In the genomic region with DNA sequence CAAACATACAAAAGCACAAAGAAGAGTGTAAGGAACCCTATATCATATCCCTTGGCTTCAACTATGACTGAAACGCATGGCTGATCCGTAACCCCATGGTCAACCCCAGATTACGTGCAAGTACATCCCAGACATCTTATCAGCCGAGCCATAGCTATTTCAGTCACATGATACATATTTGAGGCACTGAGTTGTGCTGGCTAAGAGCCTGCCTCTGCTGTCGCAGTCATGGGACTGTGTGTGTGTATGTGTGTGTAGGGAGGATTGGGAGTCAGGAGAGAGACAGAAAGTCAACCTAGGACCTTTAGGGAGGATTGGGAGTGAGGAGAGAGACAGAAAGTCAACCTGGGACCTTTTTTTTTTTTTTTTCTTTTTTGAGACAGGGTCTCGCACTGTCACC, we compare ENCODE assay signal across 15 cellular contexts. TPM values are rescaled to one million over a fixed set of nuclear protein-coding genes. Genes with fewer than 3 reads are reported as not detected.
DNase-seq lines count a peak whose midpoint lies in the region; ATAC-seq and TF ChIP-seq lines count a peak whose summit lies in the region.
"Had no signal": no experiment of that assay in that cellular context is flagged by ENCODE, and none has a peak within 500 bp of the region (broad histone marks: within the 10 kb centered on the region; RNA-seq: fewer than 3 reads in every experiment).

No MANE protein-coding gene starts in this region.

- H3K27me3 Mint-ChIP-seq in activated naive CD8-positive, alpha-beta T cell treated with anti-CD3 and anti-CD28 coated beads, Interleukin-2, amount 50 U/mL, for 24 hours: no peaks in the 10 kb centered on the region
- H3K27me3 Mint-ChIP-seq: activated CD8-positive, alpha-beta T cell treated with anti-CD3 and anti-CD28 coated beads for 36 hours had no signal

- no peak overlapping the region for H3K4me2 ChIP-seq in osteoblast (ENCODE audit: insufficient read depth, low read length)
- H3K4me2 ChIP-seq: KMS-11 had no signal

- ATAC-seq in activated naive CD8-positive, alpha-beta T cell treated with anti-CD3 and anti-CD28 coated beads, Interleukin-2, amount 50 U/mL, for 24 hours: no peak
- peak; percentile 77 to 79 for ATAC-seq in left cardiac atrium
- no peak for ATAC-seq in GM18498 (IDR thresholded peaks at IDR 0.05; ENCODE audit: unreplicated experiment)
- ATAC-seq: activated CD8-positive, alpha-beta T cell treated with anti-CD3 and anti-CD28 coated beads for 36 hours; foreskin keratinocyte had no signal

- H3K4me1 Mint-ChIP-seq in activated naive CD8-positive, alpha-beta T cell treated with anti-CD3 and anti-CD28 coated beads, Interleukin-2, amount 50 U/mL, for 24 hours: peaks cover 30% of the 10 kb centered on the region

- H3K36me3 Mint-ChIP-seq in activated naive CD8-positive, alpha-beta T cell treated with anti-CD3 and anti-CD28 coated beads, Interleukin-2, amount 50 U/mL, for 24 hours (ENCODE audit: low read depth): peaks cover 34% of the 10 kb centered on the region

- H3K4me3 ChIP-seq in osteoblast (ENCODE audit: insufficient read depth, low read length): no peak overlapping the region

- H4K20me1 ChIP-seq in osteoblast (ENCODE audit: insufficient read depth, low read length): no peaks in the 10 kb centered on the region

- peak; percentile 9 for DNase-seq in EH (ENCODE audit: low read depth)
- no peak for DNase-seq in activated naive CD8-positive, alpha-beta T cell treated with anti-CD3 and anti-CD28 coated beads, Interleukin-2, amount 50 U/mL, for 24 hours
- DNase-seq in left cardiac atrium: peak; percentile 53
- DNase-seq in osteoblast (ENCODE audit: insufficient read length, low spot score, missing footprints): peak; percentile 53
- no peak for DNase-seq in NCI-H2107 (lab: John Stamatoyannopoulos, UW)
- no peak for DNase-seq in stimulated activated CD4-positive, alpha-beta T cell treated with anti-CD3 and anti-CD28 coated beads, Interleukin-1b, Interleukin-23, amount 100 ng/mL, for 48 hours
- DNase-seq in NCI-H2196 treated with DMSO at 0.1 percent for 48 hours (lab: John Stamatoyannopoulos, UW; ENCODE audit: unreplicated experiment): no peak
- DNase-seq: activated CD8-positive, alpha-beta T cell treated with anti-CD3 and anti-CD28 coated beads for 36 hours; activated naive CD4-positive, alpha-beta T cell treated with Interleukin-2 at 50 U/mL for 16 hours; BE2C; foreskin keratinocyte; occipital lobe; stimulated activated naive CD4-positive, alpha-beta T cell had no signal

- H3K27ac ChIP-seq in osteoblast (ENCODE audit: low read depth, low read length): no peak overlapping the region
- H3K27ac ChIP-seq: foreskin keratinocyte, KMS-11 had no signal

- H3K4me3 Mint-ChIP-seq in activated naive CD8-positive, alpha-beta T cell treated with anti-CD3 and anti-CD28 coated beads, Interleukin-2, amount 50 U/mL, for 24 hours: no peak overlapping the region
- H3K4me3 Mint-ChIP-seq: activated CD8-positive, alpha-beta T cell treated with anti-CD3 and anti-CD28 coated beads for 36 hours had no signal

- H3K27me3 ChIP-seq in osteoblast (ENCODE audit: insufficient read depth, low read length): no peaks in the 10 kb centered on the region
- H3K27me3 ChIP-seq: BE2C, foreskin keratinocyte had no signal

- H3K79me2 ChIP-seq in osteoblast (ENCODE audit: insufficient read depth, low read length): no peaks in the 10 kb centered on the region

- no peaks in the 10 kb centered on the region for H3K9me3 ChIP-seq in osteoblast (ENCODE audit: low read depth, low read length)
- H3K9me3 ChIP-seq: BE2C had no signal

- H2AFZ ChIP-seq in osteoblast (ENCODE audit: low read length): no peak overlapping the region

- intact Hi-C loops in left cardiac atrium (cut with DNase I): loop anchor here in 1 of 2 donors (10.0 kb wide), 2 partner anchors 106 to 166 kb away; no protein-coding TSS in a partner anchor

- H3K4me1 ChIP-seq in osteoblast (ENCODE audit: insufficient read depth, low read length): no peaks in the 10 kb centered on the region
- H3K4me1 ChIP-seq: foreskin keratinocyte had no signal

- H3K9me3 Mint-ChIP-seq in activated naive CD8-positive, alpha-beta T cell treated with anti-CD3 and anti-CD28 coated beads, Interleukin-2, amount 50 U/mL, for 24 hours: no peaks in the 10 kb centered on the region
- H3K9me3 Mint-ChIP-seq: activated CD8-positive, alpha-beta T cell treated with anti-CD3 and anti-CD28 coated beads for 36 hours had no signal

- TF ChIP-seq CTCF in osteoblast (IDR thresholded peaks at IDR 0.05; ENCODE audit: extremely low read depth, low read depth, low read length): no peak

- no peaks in the 10 kb centered on the region for H3K36me3 ChIP-seq in osteoblast (ENCODE audit: insufficient read depth, low read length)

- H3K27ac Mint-ChIP-seq in activated naive CD8-positive, alpha-beta T cell treated with anti-CD3 and anti-CD28 coated beads, Interleukin-2, amount 50 U/mL, for 24 hours: peak overlapping the region; percentile 65
- H3K27ac Mint-ChIP-seq: activated CD8-positive, alpha-beta T cell treated with anti-CD3 and anti-CD28 coated beads for 36 hours had no signal

RNA-seq across cellular contexts. Expression of a gene that starts 8.4 kb away (rescaled TPM):
- total RNA-seq in left cardiac atrium (10 to 100 TPM; 46.6 to 67.1 TPM), osteoblast (8.0 and 9.1 TPM in 2 replicates)

Comparison
In these comparisons a context has a peak if more than half of its experiments do, and no peak if none do; other contexts are left out.
1. DNase-seq: peak in EH (single experiment), left cardiac atrium (single experiment) and osteoblast (single experiment); none in activated naive CD8-positive, alpha-beta T cell treated with anti-CD3 and anti-CD28 coated beads, Interleukin-2, amount 50 U/mL, for 24 hours (single experiment), NCI-H2107 (single experiment), stimulated activated CD4-positive, alpha-beta T cell treated with anti-CD3 and anti-CD28 coated beads, Interleukin-1b, Interleukin-23, amount 100 ng/mL, for 48 hours (single experiment) and NCI-H2196 treated with DMSO at 0.1 percent for 48 hours (single experiment).
2. ATAC-seq: peak in left cardiac atrium (2 of 2); none in activated naive CD8-positive, alpha-beta T cell treated with anti-CD3 and anti-CD28 coated beads, Interleukin-2, amount 50 U/mL, for 24 hours (single experiment) and GM18498 (single experiment).